2 cellular contexts compared by ENCODE assay signal in genomic region chr1:221768444-221769066, GRCh38.
TF ChIP-seq lines count a peak whose summit lies in the region.

No MANE protein-coding gene starts in this region.

TF ChIP-seq in SK-N-SH, 30 proteins besides CTCF, POLR2A, EP300 and RAD21 (continued from another document):
- TF ChIP-seq USF2 (IDR thresholded peaks at IDR 0.05; ENCODE audit: borderline replicate concordance, low read depth, low read length) (no peak), JUND (IDR thresholded peaks at IDR 0.05) (no peak), ELF1 (IDR thresholded peaks at IDR 0.05) (no peak), TCF12 (IDR thresholded peaks at IDR 0.05) (no peak), NFIC (IDR thresholded peaks at IDR 0.05; ENCODE audit: borderline replicate concordance) (no peak), FOSL2 (IDR thresholded peaks at IDR 0.05; ENCODE audit: borderline replicate concordance, low read depth) (no peak), MEF2A (IDR thresholded peaks at IDR 0.05; ENCODE audit: borderline replicate concordance, low read depth) (no peak), ZBTB33 (IDR thresholded peaks at IDR 0.05; ENCODE audit: borderline replicate concordance, low read depth) (no peak), USF1 (IDR thresholded peaks at IDR 0.05; ENCODE audit: borderline replicate concordance, low read depth) (no peak), RXRA (IDR thresholded peaks at IDR 0.05; ENCODE audit: borderline replicate concordance, low read depth) (no peak), REST (IDR thresholded peaks at IDR 0.05; ENCODE audit: low read depth, low read length) (no peak), TEAD4 (IDR thresholded peaks at IDR 0.05; ENCODE audit: borderline replicate concordance, insufficient read depth) (no peak)

TF ChIP-seq in SK-N-SH treated with all-trans-retinoic acid at 6 μM for 48 hours, 23 proteins besides CTCF, POLR2A, EP300 and RAD21 (continued from another document):
- no peak for TF ChIP-seq TSHZ2 (CRISPR knock-in tag; IDR thresholded peaks at IDR 0.05)
